Comparison of ENCODE assay signal across 24 cellular contexts in the genomic region with DNA sequence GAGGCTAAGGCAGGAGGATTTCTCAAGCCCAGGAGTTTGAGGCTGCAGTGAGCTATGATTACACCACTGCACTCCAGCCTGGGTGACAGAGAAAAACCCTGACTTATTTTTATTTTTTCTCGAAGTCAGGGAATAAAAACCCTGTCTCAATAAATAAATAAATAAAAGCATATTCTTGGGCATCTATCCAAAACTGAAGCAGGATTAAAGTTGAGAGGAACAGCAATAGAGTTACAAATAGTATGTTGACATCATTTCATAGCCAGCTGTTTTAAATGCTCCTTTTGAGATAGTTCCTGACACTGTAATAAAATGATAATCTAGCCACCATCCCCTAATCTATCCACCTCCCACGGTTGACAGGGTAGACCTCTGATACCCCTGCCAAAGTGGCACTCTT.
"Had no signal": no experiment of that assay in that cellular context is flagged by ENCODE, and none has a peak within 500 bp of the region (broad histone marks: within the 10 kb centered on the region; RNA-seq: fewer than 3 reads in every experiment).

No MANE protein-coding gene starts in this region.

- H3K4me1 ChIP-seq: prostate gland had no signal

- H3K4me3 ChIP-seq: lower lobe of right lung, ovary, prostate gland, right atrium auricular region, thyroid gland had no signal

- FAIRE-seq: colon, kidney had no signal

- H3K27ac ChIP-seq: lower lobe of right lung, ovary, prostate gland, right atrium auricular region, thyroid gland had no signal

- DNase-seq: activated gamma-delta T cell treated with Interleukin-2 at 50 U/mL for 16 hours; activated T-cell treated with anti-CD3 and anti-CD28 coated beads, Interleukin-2, amount 50 U/mL, for 1 hour; aorta; central memory CD4-positive, alpha-beta T cell; effector memory CD4-positive, alpha-beta T cell; foreskin fibroblast; kidney; lower lobe of right lung; ovary; stimulated activated CD4-positive, alpha-beta T cell treated with anti-CD3 and anti-CD28 coated beads, Interleukin-12 subunit alpha, Interleukin-12 subunit beta, amount 100 ng/mL, for 4 hours; stimulated activated CD4-positive, alpha-beta T cell treated with anti-CD3 and anti-CD28 coated beads, Interleukin-4, amount 100 ng/mL, for 4 hours; substantia nigra; SW 1271; T-helper 17 cell; thyroid gland had no signal

- H3K36me3 ChIP-seq: lower lobe of right lung, ovary, prostate gland, right atrium auricular region, thyroid gland had no signal

- H3K27me3 ChIP-seq: ovary, right atrium auricular region, thyroid gland had no signal

- H3K9me3 ChIP-seq: lower lobe of right lung, ovary, prostate gland, right atrium auricular region, thyroid gland had no signal

- ATAC-seq: esophagus mucosa; left lobe of liver; lower lobe of right lung; natural killer cell treated with Interleukin-12 subunit alpha and Interleukin-12 subunit beta and Interleukin-15 and Interleukin-18, amount 100 ng/mL, for 72 hours; T-helper 17 cell had no signal

- H3K4me3 Mint-ChIP-seq: activated naive CD4-positive, alpha-beta T cell treated with anti-CD3 and anti-CD28 coated beads, Interleukin-2, amount 50 U/mL, for 24 hours; brain; natural killer cell treated with Interleukin-12 subunit alpha and Interleukin-12 subunit beta and Interleukin-15 and Interleukin-18, amount 100 ng/mL, for 72 hours; stimulated activated naive CD8-positive, alpha-beta T cell treated with anti-CD3 and anti-CD28 coated beads, Interleukin-15, Interleukin-2, amounts not matched to agents 100 ng/mL and 50 ng/mL, for 24 hours; T-helper 17 cell had no signal

- H3K27ac Mint-ChIP-seq: activated naive CD4-positive, alpha-beta T cell treated with anti-CD3 and anti-CD28 coated beads, Interleukin-2, amount 50 U/mL, for 24 hours; brain; stimulated activated naive CD8-positive, alpha-beta T cell treated with anti-CD3 and anti-CD28 coated beads, Interleukin-15, Interleukin-2, amounts not matched to agents 100 ng/mL and 50 ng/mL, for 24 hours had no signal

- H3K27me3 Mint-ChIP-seq: activated naive CD4-positive, alpha-beta T cell treated with anti-CD3 and anti-CD28 coated beads, Interleukin-2, amount 50 U/mL, for 24 hours; brain; natural killer cell treated with Interleukin-12 subunit alpha and Interleukin-12 subunit beta and Interleukin-15 and Interleukin-18, amount 100 ng/mL, for 72 hours; stimulated activated naive CD8-positive, alpha-beta T cell treated with anti-CD3 and anti-CD28 coated beads, Interleukin-15, Interleukin-2, amounts not matched to agents 100 ng/mL and 50 ng/mL, for 24 hours; T-helper 17 cell had no signal
